13 cellular contexts compared by ENCODE assay signal in genomic region chr2:37781028-37781427, GRCh38.
DNase-seq lines count a peak whose midpoint lies in the region; ATAC-seq, FAIRE-seq and TF ChIP-seq lines count a peak whose summit lies in the region.
"Had no signal": no experiment of that assay in that cellular context is flagged by ENCODE, and none has a peak within 500 bp of the region (broad histone marks: within the 10 kb centered on the region; RNA-seq: fewer than 3 reads in every experiment).

No MANE protein-coding gene starts in this region.

- DNase-seq in A172 (ENCODE audit: low spot score), result peak; percentile 85
- peak; percentile 93 for DNase-seq in HT1080 (ENCODE audit: low read depth)
- DNase-seq in Calu3, result no peak
- DNase-seq in activated CD4-positive, alpha-beta T cell treated with anti-CD3 and anti-CD28 coated beads for 4 hours, result no peak
- DNase-seq in T-helper 2 cell, result no peak
- DNase-seq: activated CD8-positive, alpha-beta T cell treated with anti-CD3 and anti-CD28 coated beads, Interleukin-2, amount 10 ng/mL, durations not matched to agents 7 days and 5 days; endodermal cell; islet precursor cell; NCI-H2029; stimulated activated CD4-positive, alpha-beta T cell treated with anti-CD3 and anti-CD28 coated beads, Interleukin-4, amount 100 ng/mL, for 24 hours had no signal

- TF ChIP-seq POLR2A in gastroesophageal sphincter (IDR thresholded peaks at IDR 0.05), result no peak

- H3K27ac ChIP-seq in gastroesophageal sphincter, result peak overlapping the region in 3 of 4 donors; percentile 81 to 84 (median 83)

- no peak overlapping the region for H3K4me3 Mint-ChIP-seq in Calu3 (ENCODE audit: low read depth, unreplicated experiment)
- H3K4me3 Mint-ChIP-seq: activated CD8-positive, alpha-beta T cell treated with anti-CD3 and anti-CD28 coated beads, Interleukin-2, amount 10 ng/mL, durations not matched to agents 7 days and 5 days; endodermal cell had no signal

- no peaks in the 10 kb centered on the region for H3K36me3 ChIP-seq in gastroesophageal sphincter

- no TSS peak for BruUV-seq in Calu3 (replicated peaks; lab: Mats Ljungman, UMichigan)

- WGBS in gastroesophageal sphincter (ENCODE audit: low coverage in 1 of 2), 2 donors, result 60 to 81% methylated on average over 4 to 5 of the region's 5 CpGs

- intact Hi-C loops in Calu3 (cut with micrococcal nuclease; ENCODE audit: unreplicated experiment), result no loop called here

- TF ChIP-seq EP300 in gastroesophageal sphincter (IDR thresholded peaks at IDR 0.05), result no peak

- peaks cover 10 to 82% (median 14%) of the 10 kb centered on the region in 3 donors for H3K4me1 ChIP-seq in gastroesophageal sphincter

- ATAC-seq in gastroesophageal sphincter (no peak), GM18867 (IDR thresholded peaks at IDR 0.05; ENCODE audit: unreplicated experiment) (no peak)
- ATAC-seq: activated CD8-positive, alpha-beta T cell treated with anti-CD3 and anti-CD28 coated beads, Interleukin-2, amount 10 ng/mL, durations not matched to agents 7 days and 5 days had no signal

- no peak overlapping the region for H3K4me3 ChIP-seq in gastroesophageal sphincter

- no peaks in the 10 kb centered on the region for H3K36me3 Mint-ChIP-seq in Calu3 (ENCODE audit: insufficient read depth, unreplicated experiment)

- H3K27ac Mint-ChIP-seq in Calu3 (ENCODE audit: unreplicated experiment), result no peak overlapping the region
- H3K27ac Mint-ChIP-seq: activated CD8-positive, alpha-beta T cell treated with anti-CD3 and anti-CD28 coated beads, Interleukin-2, amount 10 ng/mL, durations not matched to agents 7 days and 5 days; endodermal cell had no signal

- peaks cover 25% of the 10 kb centered on the region for H3K4me1 Mint-ChIP-seq in Calu3 (ENCODE audit: low read depth, unreplicated experiment)

- H3K27me3 Mint-ChIP-seq in Calu3 (ENCODE audit: unreplicated experiment), result no peaks in the 10 kb centered on the region

- H3K9me3 Mint-ChIP-seq in Calu3 (ENCODE audit: low read depth, unreplicated experiment), result no peaks in the 10 kb centered on the region

- CTCF ChIA-PET in Calu3 (lab: Charles Lee), result no interaction called here

- no peaks in the 10 kb centered on the region for H3K9me3 ChIP-seq in gastroesophageal sphincter

- peak; percentile 78 for FAIRE-seq in TTC549 (lab: Jason Lieb, UNC)

- H3K27me3 ChIP-seq in gastroesophageal sphincter, result no peaks in the 10 kb centered on the region

- no peak for TF ChIP-seq CTCF in gastroesophageal sphincter (IDR thresholded peaks at IDR 0.05)
- no peak for TF ChIP-seq CTCF in Calu3 (IDR thresholded peaks at IDR 0.05; ENCODE audit: unreplicated experiment)

Comparison
In these comparisons a context has a peak if more than half of its experiments do, and no peak if none do; other contexts are left out.
1. DNase-seq: peak in A172 (single experiment) and HT1080 (single experiment); none in Calu3 (single experiment), activated CD4-positive, alpha-beta T cell treated with anti-CD3 and anti-CD28 coated beads for 4 hours (0 of 2) and T-helper 2 cell (0 of 5).